16 cellular contexts compared by ENCODE assay signal in genomic region chr17:41003926-41004325, GRCh38. TPM values are rescaled to one million over a fixed set of nuclear protein-coding genes. Genes with fewer than 3 reads are reported as not detected.
A peak's percentile ranks its signal among the peaks of the same experiment; 100 is the strongest.
DNase-seq lines count a peak whose midpoint lies in the region; ATAC-seq lines count a peak whose summit lies in the region.
"Had no signal": no experiment of that assay in that cellular context is flagged by ENCODE, and none has a peak within 500 bp of the region (broad histone marks: within the 10 kb centered on the region; RNA-seq: fewer than 3 reads in every experiment).

No MANE protein-coding gene starts in this region.

- peak; percentile 88 for DNase-seq in NCI-H1105 treated with DMSO at 0.1 percent for 48 hours (lab: John Stamatoyannopoulos, UW)
- DNase-seq in NCI-H1105 (lab: John Stamatoyannopoulos, UW), result no peak
- DNase-seq in DMS79 (lab: John Stamatoyannopoulos, UW), result peak; percentile 41
- peak; percentile 80 for DNase-seq in RPMI8226
- peak; percentile 54 for DNase-seq in fibroblast of peridontal ligament (ENCODE audit: extremely low read depth)
- DNase-seq in cardiac septum (ENCODE audit: low spot score), result no peak
- DNase-seq in mucosa of gallbladder (ENCODE audit: low spot score), result no peak
- DNase-seq: AML-193; Calu3; CD4-positive, CD25-positive, alpha-beta regulatory T cell; DMS 273 treated with DMSO at 0.1 percent for 48 hours; EL; GOT3; H9 had no signal

- intact Hi-C loops in cardiac septum (cut with DNase I), result no loop called here

- no peak for ATAC-seq in HG03354 (IDR thresholded peaks at IDR 0.05; ENCODE audit: poor library complexity, severe bottlenecking, unreplicated experiment)

RNA-seq across cellular contexts. Expression of gene KRTAP3-2, which starts 4.2 kb away (rescaled TPM):
- not detected for total RNA-seq in cardiac septum
- total RNA-seq in mucosa of gallbladder, result not detected
- total RNA-seq: Calu3; CD4-positive, CD25-positive, alpha-beta regulatory T cell; H9; HT-29 had no signal

RNA-seq across cellular contexts. Expression of gene KRTAP3-1, which starts 5.0 kb away (rescaled TPM):
- total RNA-seq in cardiac septum, result not detected
- not detected for total RNA-seq in mucosa of gallbladder
- total RNA-seq: Calu3; CD4-positive, CD25-positive, alpha-beta regulatory T cell; H9; HT-29 had no signal

RNA-seq across cellular contexts. Expression of gene KRTAP3-3, which starts 10.0 kb away (rescaled TPM):
- total RNA-seq in cardiac septum, result not detected
- not detected for total RNA-seq in mucosa of gallbladder
- total RNA-seq: Calu3; CD4-positive, CD25-positive, alpha-beta regulatory T cell; H9; HT-29 had no signal

RNA-seq across cellular contexts. Expression of gene KRT40, which starts 19.8 kb away (rescaled TPM):
- total RNA-seq in cardiac septum (not detected), mucosa of gallbladder (not detected)
- total RNA-seq: Calu3; CD4-positive, CD25-positive, alpha-beta regulatory T cell; H9 had no signal

RNA-seq across cellular contexts. Expression of gene KRTAP1-5, which starts 23.1 kb away (rescaled TPM):
- not detected for total RNA-seq in cardiac septum
- not detected for total RNA-seq in mucosa of gallbladder
- total RNA-seq: Calu3; CD4-positive, CD25-positive, alpha-beta regulatory T cell; H9; HT-29 had no signal

Comparison
In these comparisons a context has a peak if more than half of its experiments do, and no peak if none do; other contexts are left out.
1. DNase-seq: peak in NCI-H1105 treated with DMSO at 0.1 percent for 48 hours (single experiment), DMS79 (single experiment), RPMI8226 (single experiment) and fibroblast of peridontal ligament (single experiment); none in NCI-H1105 (single experiment), cardiac septum (single experiment) and mucosa of gallbladder (single experiment).